Comparison of ENCODE assay signal across 23 cellular contexts in the genomic region with DNA sequence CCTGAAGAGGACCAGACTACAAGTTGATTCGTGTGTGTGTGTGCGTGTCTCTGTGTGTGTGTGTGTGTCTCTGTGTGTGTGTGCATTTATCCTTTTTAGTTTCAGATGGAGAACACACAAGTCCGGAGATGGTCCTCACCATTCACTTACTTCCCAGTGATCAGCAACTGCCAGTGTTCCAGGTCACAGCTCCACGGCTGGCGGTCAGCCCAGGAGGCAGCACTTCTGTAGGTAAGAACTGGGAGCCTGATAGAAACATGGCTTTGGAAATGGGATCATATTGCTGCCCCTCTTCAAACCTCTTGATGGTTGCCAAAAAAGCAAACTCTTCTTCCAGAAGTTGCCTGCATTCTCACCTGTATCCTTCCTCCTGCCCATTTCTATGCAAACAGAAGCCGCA.
DNase-seq lines count a peak whose midpoint lies in the region; ATAC-seq and TF ChIP-seq lines count a peak whose summit lies in the region.
"Had no signal": no experiment of that assay in that cellular context is flagged by ENCODE, and none has a peak within 500 bp of the region (broad histone marks: within the 10 kb centered on the region; RNA-seq: fewer than 3 reads in every experiment).

No MANE protein-coding gene starts in this region.

- DNase-seq in NCI-H2196 treated with DMSO at 0.1 percent for 48 hours (lab: John Stamatoyannopoulos, UW; ENCODE audit: unreplicated experiment) (peak; percentile 1), NCI-H2196 (lab: John Stamatoyannopoulos, UW; ENCODE audit: unreplicated experiment) (no peak), Right ventricle myocardium superior (peak; percentile 42), left ventricle myocardium inferior (no peak), neuronal stem cell (ENCODE audit: low spot score) (no peak), omental fat pad (ENCODE audit: low spot score) (no peak), posterior cingulate gyrus (no peak)
- DNase-seq: 8988T; ACHN; BE2C; C1 segment of cervical spinal cord; CD4-positive, alpha-beta memory T cell; CD4-positive, CD25-positive, alpha-beta regulatory T cell; CD8-positive, alpha-beta memory T cell; COR-L47; DMS 273 treated with DMSO at 0.1 percent for 48 hours; DMS153; DMS53; DND-41; EL; GDM1 had no signal

- H2AFZ ChIP-seq in neuronal stem cell (ENCODE audit: low read length): no peak overlapping the region

- H4K8ac ChIP-seq in neuronal stem cell (ENCODE audit: low read depth, low read length): no peak overlapping the region

- H3K4me3 ChIP-seq in left ventricle myocardium inferior (no peak overlapping the region), neuronal stem cell (ENCODE audit: low read length in 2 of 2) (no peak overlapping the region)
- H3K4me3 ChIP-seq: BLaER1, GM12878 had no signal

- peak overlapping the region; percentile 10 for H3K23ac ChIP-seq in neuronal stem cell (ENCODE audit: low read depth, low read length, poor library complexity)

- ATAC-seq in Right ventricle myocardium superior (ENCODE audit: poor library complexity) (no peak), omental fat pad (ENCODE audit: low FRiP score) (no peak)
- ATAC-seq: GM12878 had no signal

- no peak overlapping the region for H2AK5ac ChIP-seq in neuronal stem cell (ENCODE audit: low read depth, low read length)

- no peak overlapping the region for H2BK120ac ChIP-seq in neuronal stem cell (ENCODE audit: low read depth, low read length)

- no peaks in the 10 kb centered on the region for H3K36me3 ChIP-seq in left ventricle myocardium inferior
- peaks cover 0 to 6% of the 10 kb centered on the region in 2 donors for H3K36me3 ChIP-seq in neuronal stem cell (replicated peaks in 1 of 2; ENCODE audit: control insufficient read depth in 2 of 2, insufficient read depth in 2 of 2, low read length in 2 of 2)
- H3K36me3 ChIP-seq: BLaER1 had no signal

- no peaks in the 10 kb centered on the region for H3K9me3 ChIP-seq in left ventricle myocardium inferior (replicated peaks)
- no peaks in the 10 kb centered on the region for H3K9me3 ChIP-seq in neuronal stem cell (replicated peaks in 1 of 2; ENCODE audit: control insufficient read depth in 2 of 2, insufficient read depth in 1 of 2, low read depth in 1 of 2, low read length in 2 of 2)
- H3K9me3 ChIP-seq: BE2C, BLaER1 had no signal

- H4K91ac ChIP-seq in neuronal stem cell (ENCODE audit: low read depth, low read length, poor library complexity): no peak overlapping the region

- H3K9ac ChIP-seq in neuronal stem cell (ENCODE audit: low read depth, low read length, poor library complexity): no peak overlapping the region
- H3K9ac ChIP-seq: BLaER1 had no signal

- H2BK5ac ChIP-seq in neuronal stem cell (ENCODE audit: low read length): no peak overlapping the region

- H3K79me1 ChIP-seq in neuronal stem cell (ENCODE audit: low read depth, low read length): no peaks in the 10 kb centered on the region

- no peak overlapping the region for H3K18ac ChIP-seq in neuronal stem cell (ENCODE audit: low read length)

- no peak overlapping the region for H3K4me2 ChIP-seq in neuronal stem cell (ENCODE audit: insufficient read depth, low read length, poor library complexity, severe bottlenecking)
- H3K4me2 ChIP-seq: BLaER1 had no signal

- H3K4ac ChIP-seq in neuronal stem cell (ENCODE audit: low read length): no peak overlapping the region

- H3K27me3 ChIP-seq in left ventricle myocardium inferior (ENCODE audit: low read depth): no peaks in the 10 kb centered on the region
- H3K27me3 ChIP-seq in neuronal stem cell (ENCODE audit: control insufficient read depth in 3 of 3, insufficient read depth in 3 of 3, low read depth in 1 of 3, low read length in 3 of 3): no peaks in the 10 kb centered on the region
- H3K27me3 ChIP-seq: BE2C, BLaER1 had no signal

- no peak overlapping the region for H3K27ac ChIP-seq in left ventricle myocardium inferior (replicated peaks)
- H3K27ac ChIP-seq in neuronal stem cell (replicated peaks; ENCODE audit: low read length): no peak overlapping the region
- H3K27ac ChIP-seq: BLaER1 had no signal

- H3K4me1 ChIP-seq in left ventricle myocardium inferior (no peaks in the 10 kb centered on the region), neuronal stem cell (ENCODE audit: control insufficient read depth in 2 of 2, insufficient read depth in 1 of 2, low read depth in 1 of 2, low read length in 2 of 2) (peaks cover 0 to 5% of the 10 kb centered on the region in 2 donors)
- H3K4me1 ChIP-seq: BE2C, BLaER1 had no signal

- H2BK15ac ChIP-seq in neuronal stem cell (ENCODE audit: low read length): no peak overlapping the region

- TF ChIP-seq CTCF in left ventricle myocardium inferior (IDR thresholded peaks at IDR 0.05; ENCODE audit: borderline replicate concordance): no peak
- TF ChIP-seq CTCF in omental fat pad (IDR thresholded peaks at IDR 0.05): no peak

- WGBS in neuronal stem cell (ENCODE audit: extremely low coverage in 2 of 2, insufficient read length in 2 of 2, insufficient replicate concordance in 1 of 2), 2 donors: no CpG with 5 or more reads among the region's 6 CpGs

- no peak overlapping the region for H3K14ac ChIP-seq in neuronal stem cell (ENCODE audit: low read length)

- no peak overlapping the region for H2BK12ac ChIP-seq in neuronal stem cell (ENCODE audit: low read length)

- intact Hi-C loops in Right ventricle myocardium superior (cut with DNase I): no loop called here
- intact Hi-C loops in left ventricle myocardium inferior (cut with micrococcal nuclease): no loop called here
- intact Hi-C loops in posterior cingulate gyrus (cut with DNase I): no loop called here

Comparison
In these comparisons a context has a peak if more than half of its experiments do, and no peak if none do; other contexts are left out.
1. DNase-seq: peak in NCI-H2196 treated with DMSO at 0.1 percent for 48 hours (single experiment) and Right ventricle myocardium superior (single experiment); none in NCI-H2196 (single experiment), left ventricle myocardium inferior (single experiment), neuronal stem cell (single experiment), omental fat pad (single experiment) and posterior cingulate gyrus (0 of 10).